ENCODE assay signal across 22 cellular contexts in the genomic region with DNA sequence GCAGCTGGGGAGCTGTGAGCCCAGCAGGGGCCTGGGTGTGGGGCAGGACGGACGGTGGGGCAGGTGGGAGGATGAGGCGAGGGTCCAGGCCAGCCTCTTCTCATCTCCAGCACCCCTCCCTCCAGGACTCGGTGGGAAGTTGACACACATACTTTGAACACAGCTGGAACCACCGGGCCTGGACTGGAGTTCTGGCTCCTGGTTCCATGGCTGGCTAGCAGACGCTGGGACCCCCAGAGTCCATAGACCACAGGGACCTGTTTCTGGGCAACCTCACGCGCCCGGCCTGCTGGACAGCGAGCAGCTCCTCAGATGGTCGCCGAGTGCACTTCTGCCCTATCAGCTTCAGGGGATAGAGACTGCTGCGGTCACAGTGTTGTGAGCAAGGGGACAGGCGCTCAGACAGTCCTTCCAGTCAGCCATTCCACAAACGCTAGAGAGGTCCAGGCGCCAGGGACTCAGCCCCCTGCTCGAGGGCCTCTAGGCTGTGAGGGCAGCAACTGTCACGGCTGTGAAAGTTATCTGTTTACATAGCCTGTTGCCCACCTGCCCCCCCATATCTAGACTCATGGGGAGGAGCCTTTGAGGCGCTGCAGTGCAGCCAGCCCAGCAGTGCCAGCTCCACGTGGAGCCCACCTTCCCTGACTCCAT.
DNase-seq lines count a peak whose midpoint lies in the region; ATAC-seq lines count a peak whose summit lies in the region.
"Had no signal": no experiment of that assay in that cellular context is flagged by ENCODE, and none has a peak within 500 bp of the region (broad histone marks: within the 10 kb centered on the region; RNA-seq: fewer than 3 reads in every experiment).

No MANE protein-coding gene starts in this region.

- H3K9me3 Mint-ChIP-seq in stimulated activated memory B cell treated with anti-CD40 and anti-IgM and Interleukin-4, amounts not matched to agents 10 μg/mL and 1 μg/mL and 100 μg/mL, for 72 hours, result no peaks in the 10 kb centered on the region
- H3K9me3 Mint-ChIP-seq: CD8-positive, alpha-beta memory T cell had no signal

- peaks cover 21% of the 10 kb centered on the region for H3K4me1 Mint-ChIP-seq in stimulated activated memory B cell treated with anti-CD40 and anti-IgM and Interleukin-4, amounts not matched to agents 10 μg/mL and 1 μg/mL and 100 μg/mL, for 72 hours

- no peak for ATAC-seq in stimulated activated memory B cell treated with anti-CD40 and anti-IgM and Interleukin-4, amounts not matched to agents 10 μg/mL and 1 μg/mL and 100 μg/mL, for 72 hours
- ATAC-seq in HG02870 (IDR thresholded peaks at IDR 0.05; ENCODE audit: unreplicated experiment), result no peak
- ATAC-seq: foreskin keratinocyte, GM12878, lower lobe of right lung had no signal

- DNase-seq in activated effector memory CD4-positive, alpha-beta T cell treated with anti-CD3 and anti-CD28 coated beads, Interleukin-2, amount 50 U/mL, for 16 hours, result peak; percentile 60
- DNase-seq in activated effector memory CD4-positive, alpha-beta T cell treated with Interleukin-2 at 50 U/mL for 16 hours, result no peak
- peak; percentile 23 for DNase-seq in NCI-H69 (lab: John Stamatoyannopoulos, UW)
- DNase-seq in left kidney (ENCODE audit: low read depth, low spot score), result peak; percentile 94
- DNase-seq in RPMI8226, result no peak
- DNase-seq in NCI-H524 treated with DMSO at 0.1 percent for 48 hours (lab: John Stamatoyannopoulos, UW), result no peak
- DNase-seq: activated CD4-positive, alpha-beta T cell treated with anti-CD3 and anti-CD28 coated beads for 1 hour; activated CD8-positive, alpha-beta memory T cell treated with anti-CD3 and anti-CD28 coated beads for 24 hours; CD8-positive, alpha-beta memory T cell; dermis blood vessel endothelial cell; foreskin keratinocyte; hypothalamus; islet precursor cell; lower lobe of right lung; MM.1S; NCI-H146; NCI-H226; ovary; sigmoid colon had no signal

- no peaks in the 10 kb centered on the region for H3K27me3 Mint-ChIP-seq in stimulated activated memory B cell treated with anti-CD40 and anti-IgM and Interleukin-4, amounts not matched to agents 10 μg/mL and 1 μg/mL and 100 μg/mL, for 72 hours
- H3K27me3 Mint-ChIP-seq: CD8-positive, alpha-beta memory T cell had no signal

- peak overlapping the region; percentile 25 for H3K27ac Mint-ChIP-seq in stimulated activated memory B cell treated with anti-CD40 and anti-IgM and Interleukin-4, amounts not matched to agents 10 μg/mL and 1 μg/mL and 100 μg/mL, for 72 hours

- peaks cover 27% of the 10 kb centered on the region for H3K36me3 Mint-ChIP-seq in stimulated activated memory B cell treated with anti-CD40 and anti-IgM and Interleukin-4, amounts not matched to agents 10 μg/mL and 1 μg/mL and 100 μg/mL, for 72 hours

- H3K4me3 Mint-ChIP-seq in stimulated activated memory B cell treated with anti-CD40 and anti-IgM and Interleukin-4, amounts not matched to agents 10 μg/mL and 1 μg/mL and 100 μg/mL, for 72 hours, result no peak overlapping the region

Comparison
In these comparisons a context has a peak if more than half of its experiments do, and no peak if none do; other contexts are left out.
1. DNase-seq: peak in activated effector memory CD4-positive, alpha-beta T cell treated with anti-CD3 and anti-CD28 coated beads, Interleukin-2, amount 50 U/mL, for 16 hours (single experiment), NCI-H69 (single experiment) and left kidney (single experiment); none in activated effector memory CD4-positive, alpha-beta T cell treated with Interleukin-2 at 50 U/mL for 16 hours (single experiment), RPMI8226 (single experiment) and NCI-H524 treated with DMSO at 0.1 percent for 48 hours (single experiment).